Comparison of ENCODE assay signal across 1 cellular context in genomic region chr4:6369035-6369434, GRCh38.
TF ChIP-seq lines count a peak whose summit lies in the region.

No MANE protein-coding gene starts in this region.

TF ChIP-seq in H1, 55 proteins besides CTCF, POLR2A, EP300 and RAD21 (continued from another document):
- TF ChIP-seq MAX (IDR thresholded peaks at IDR 0.05) (no peak), USF2 (IDR thresholded peaks at IDR 0.05; ENCODE audit: low read length) (no peak)
TF ChIP-seq in H1: peak in this region for 0.
